ENCODE assay signal across 9 cellular contexts in genomic region chr14:77459072-77459723, GRCh38. TPM values are rescaled to one million over a fixed set of nuclear protein-coding genes. Genes with fewer than 3 reads are reported as not detected.
DNase-seq lines count a peak whose midpoint lies in the region; ATAC-seq, FAIRE-seq and TF ChIP-seq lines count a peak whose summit lies in the region.
"Had no signal": no experiment of that assay in that cellular context is flagged by ENCODE, and none has a peak within 500 bp of the region (broad histone marks: within the 10 kb centered on the region; RNA-seq: fewer than 3 reads in every experiment).

No MANE protein-coding gene starts in this region.

- intact Hi-C loops in pancreas (cut with DNase I) = no loop called here

- TF ChIP-seq CTCF in pancreas (IDR thresholded peaks at IDR 0.05) (no peak), upper lobe of left lung (IDR thresholded peaks at IDR 0.05) (peak in 5 of 6 experiments; percentile 34 to 50 (median 39))

- no peaks in the 10 kb centered on the region for H3K9me3 ChIP-seq in HUES48 (ENCODE audit: control insufficient read depth, insufficient read depth, low read length)
- no peaks in the 10 kb centered on the region for H3K9me3 ChIP-seq in pancreas
- no peaks in the 10 kb centered on the region for H3K9me3 ChIP-seq in upper lobe of left lung

- H3K4me3 ChIP-seq in HUES48 (ENCODE audit: low read depth, low read length) = peak overlapping the region; percentile 85
- H3K4me3 ChIP-seq in pancreas = peak overlapping the region; percentile 55 to 99 (median 84)
- H3K4me3 ChIP-seq in upper lobe of left lung = peak overlapping the region; percentile 75 to 99 (median 88)

- TF ChIP-seq POLR2A in upper lobe of left lung (IDR thresholded peaks at IDR 0.05) = no peak

- TF ChIP-seq EP300 in upper lobe of left lung (IDR thresholded peaks at IDR 0.05) = no peak

- no peak for FAIRE-seq in RCC 7860 (lab: Jason Lieb, UNC)
- no peak for FAIRE-seq in pancreas (lab: Jason Lieb, UNC)
- FAIRE-seq: colon had no signal

- H3K9ac ChIP-seq in HUES48 (ENCODE audit: low read depth, low read length) = no peak overlapping the region

- no peaks in the 10 kb centered on the region for H3K27me3 ChIP-seq in HUES48 (ENCODE audit: control insufficient read depth, insufficient read depth, low read length)
- no peaks in the 10 kb centered on the region for H3K27me3 ChIP-seq in pancreas
- H3K27me3 ChIP-seq in upper lobe of left lung = no peaks in the 10 kb centered on the region

- ATAC-seq in pancreas (peak in 1 of 4 donors; percentile 11), upper lobe of left lung (ENCODE audit: low FRiP score in 2 of 2) (no peak), HG02588 (IDR thresholded peaks at IDR 0.05; ENCODE audit: unreplicated experiment) (no peak)

- DNase-seq in CMK (ENCODE audit: low read depth) (peak; percentile 27), RCC 7860 (ENCODE audit: low spot score) (peak; percentile 12), germinal center (ENCODE audit: low spot score) (peak; percentile 40), pancreas (peak in 4 of 6 donors; percentile 7 to 39 (median 36)), upper lobe of left lung (peak in 1 of 2 donors; percentile 65)
- DNase-seq in activated effector memory CD4-positive, alpha-beta T cell treated with anti-CD3 and anti-CD28 coated beads, Interleukin-2, amount 50 U/mL, for 16 hours = peak; percentile 82

- H3K4me1 ChIP-seq in HUES48 (ENCODE audit: control insufficient read depth, insufficient read depth, low read length) = peaks cover 9% of the 10 kb centered on the region; the same call in 1 of the 2 replicates
- peaks cover 0 to 17% (median 6%) of the 10 kb centered on the region in 3 donors for H3K4me1 ChIP-seq in pancreas
- peaks cover 17 to 26% (median 21%) of the 10 kb centered on the region in 4 donors for H3K4me1 ChIP-seq in upper lobe of left lung

- H3K36me3 ChIP-seq in HUES48 (ENCODE audit: control insufficient read depth, insufficient read depth, low read length) = peaks cover 43% of the 10 kb centered on the region
- H3K36me3 ChIP-seq in pancreas = peaks cover 0 to 25% (median 22%) of the 10 kb centered on the region in 3 donors
- H3K36me3 ChIP-seq in upper lobe of left lung = peaks cover 23 to 48% (median 44%) of the 10 kb centered on the region in 4 donors

- 30 to 31% methylated on average over 13 of the region's 13 CpGs for WGBS in pancreas, 2 donors
- 43% methylated on average over 13 of the region's 13 CpGs for WGBS in upper lobe of left lung, 2 donors

- H3K27ac ChIP-seq in HUES48 (ENCODE audit: low read depth, low read length) = no peak overlapping the region
- H3K27ac ChIP-seq in pancreas = peak overlapping the region in 1 of 4 donors; percentile 100
- H3K27ac ChIP-seq in upper lobe of left lung = no peak overlapping the region

RNA-seq across cellular contexts. Expression of gene AHSA1, which starts 1.3 kb away (rescaled TPM):
- 10 to 100 TPM; 23.2 to 64.3 (median 33.0) TPM for total RNA-seq in pancreas
- 10 to 100 TPM; 36.0 to 43.9 TPM for polyA plus RNA-seq in pancreas
- total RNA-seq in upper lobe of left lung = 100 to 1,000 TPM in 1 of 6 donors, 10 to 100 TPM in 5; 41.9 to 110 (median 93.3) TPM

RNA-seq across cellular contexts. Expression of gene VIPAS39, which starts 1.8 kb away (rescaled TPM):
- 10 to 100 TPM in 1 of 6 donors, 1 to 10 TPM in 5; 6.1 to 12.5 (median 7.7) TPM for total RNA-seq in pancreas
- polyA plus RNA-seq in pancreas = 1 to 10 TPM; 6.5 to 8.3 TPM
- 10 to 100 TPM in 4 of 6 donors, 1 to 10 TPM in 2; 7.1 to 19.2 (median 16.8) TPM for total RNA-seq in upper lobe of left lung

RNA-seq across cellular contexts. Expression of gene NOXRED1, which starts 35.9 kb away (rescaled TPM):
- total RNA-seq in pancreas = under 1 TPM; 0.16 to 0.58 (median 0.43) TPM
- under 1 TPM; 0.30 to 0.77 TPM for polyA plus RNA-seq in pancreas
- total RNA-seq in upper lobe of left lung = under 1 TPM in 4 of 6 donors, not detected in 2; 0.30 to 0.40 (median 0.31) TPM

RNA-seq across cellular contexts. Expression of gene ISM2, which starts 39.4 kb away (rescaled TPM):
- total RNA-seq in pancreas = not detected
- not detected for polyA plus RNA-seq in pancreas
- total RNA-seq in upper lobe of left lung = not detected

Comparison
In these comparisons a context has a peak if more than half of its experiments do, and no peak if none do; other contexts are left out.
1. CTCF ChIP-seq: peak in upper lobe of left lung (5 of 6); none in pancreas (0 of 4).
2. Peak in every context shown above with its lines, with median percentiles within 50 percentile points of each other: H3K4me3 ChIP-seq.